11 cellular contexts compared by ENCODE assay signal in the genomic region with DNA sequence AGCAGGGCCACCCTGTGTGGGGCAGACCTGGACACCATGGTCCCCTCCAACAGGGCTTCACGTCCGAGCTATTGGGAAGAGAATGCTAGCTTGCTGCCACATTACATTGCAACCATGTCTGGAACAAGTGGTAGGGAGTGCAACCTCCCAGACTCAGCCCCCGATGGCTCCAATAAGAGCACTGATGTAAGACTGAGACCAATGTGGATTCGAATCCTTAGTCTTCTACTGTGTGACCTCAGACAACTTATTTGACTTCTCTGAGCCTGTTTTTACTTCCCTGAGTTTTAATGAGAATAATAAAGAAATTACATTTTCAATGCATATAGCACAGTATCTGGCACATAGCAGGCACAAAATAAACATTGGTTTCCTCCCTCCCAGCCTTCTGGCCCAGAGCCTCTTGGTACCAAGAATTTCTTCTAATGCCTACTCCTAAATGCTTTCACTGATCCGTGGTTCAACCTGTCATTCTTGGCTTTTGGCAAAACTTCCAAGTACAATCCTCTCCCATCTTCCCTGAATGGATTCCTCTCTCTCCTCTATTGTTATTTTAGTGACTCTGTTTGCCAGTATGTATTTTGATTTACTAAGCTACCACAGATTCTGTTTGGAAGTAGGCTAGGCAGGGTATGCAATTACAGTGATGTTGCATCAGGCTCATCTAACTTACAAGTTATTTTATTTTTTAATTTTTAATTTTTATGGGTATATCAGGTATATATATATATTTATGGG. TPM values are rescaled to one million over a fixed set of nuclear protein-coding genes. Genes with fewer than 3 reads are reported as not detected.
DNase-seq lines count a peak whose midpoint lies in the region; ATAC-seq and TF ChIP-seq lines count a peak whose summit lies in the region.
"Had no signal": no experiment of that assay in that cellular context is flagged by ENCODE, and none has a peak within 500 bp of the region (broad histone marks: within the 10 kb centered on the region; RNA-seq: fewer than 3 reads in every experiment).

No MANE protein-coding gene starts in this region.

- intact Hi-C loops in activated T-helper 1 cell treated with anti-CD3 and anti-CD28 coated beads, Interleukin-12 subunit alpha, Interleukin-12 subunit beta, Interleukin-2, Interleukin-4 antibody, amounts not matched to agents 30 ng/mL and 10 ng/mL and 1 ng/mL, durations not matched to agents 14 hours and 24 hours and 36 hours (cut with micrococcal nuclease): no loop called here

- TF ChIP-seq CTCF in BJ (IDR thresholded peaks at IDR 0.05; ENCODE audit: insufficient read depth, low read depth, low read length): no peak
- no peak for TF ChIP-seq CTCF in foreskin fibroblast (IDR thresholded peaks at IDR 0.05; ENCODE audit: low read depth, low read length)

- no peaks in the 10 kb centered on the region for H3K9me3 Mint-ChIP-seq in activated T-helper 1 cell treated with anti-CD3 and anti-CD28 coated beads, Interleukin-12 subunit alpha, Interleukin-12 subunit beta, Interleukin-2, Interleukin-4 antibody, amounts not matched to agents 30 ng/mL and 10 ng/mL and 1 ng/mL, durations not matched to agents 14 hours and 24 hours and 36 hours
- H3K9me3 Mint-ChIP-seq: activated T-cell treated with anti-CD3 and anti-CD28 coated beads, Interleukin-2, amount 50 U/mL, for 72 hours had no signal

- no peak for ATAC-seq in GM18502 (IDR thresholded peaks at IDR 0.05; ENCODE audit: poor library complexity, unreplicated experiment)
- ATAC-seq: activated T-cell treated with anti-CD3 and anti-CD28 coated beads, Interleukin-2, amount 50 U/mL, for 72 hours had no signal

- no peaks in the 10 kb centered on the region for H3K36me3 ChIP-seq in BJ (ENCODE audit: control insufficient read depth, insufficient read depth, low read length)
- H3K36me3 ChIP-seq: thyroid gland, WERI-Rb-1 had no signal

- no peaks in the 10 kb centered on the region for H3K4me1 Mint-ChIP-seq in activated T-helper 1 cell treated with anti-CD3 and anti-CD28 coated beads, Interleukin-12 subunit alpha, Interleukin-12 subunit beta, Interleukin-2, Interleukin-4 antibody, amounts not matched to agents 30 ng/mL and 10 ng/mL and 1 ng/mL, durations not matched to agents 14 hours and 24 hours and 36 hours (ENCODE audit: low read depth)

- 0 out of 2 replicates have a peak, but pooled peaks cover 1% of the 10 kb centered on the region for H3K27me3 ChIP-seq in BJ (ENCODE audit: control insufficient read depth, insufficient read depth, low read length)
- H3K27me3 ChIP-seq: thyroid gland had no signal

- H3K4me3 ChIP-seq in BJ (ENCODE audit: low read depth, low read length): no peak overlapping the region
- H3K4me3 ChIP-seq in foreskin fibroblast (ENCODE audit: low read depth in 1 of 2, low read length in 2 of 2): no peak overlapping the region
- no peak overlapping the region for H3K4me3 ChIP-seq in skeletal muscle cell (ENCODE audit: low read depth, low read length)
- H3K4me3 ChIP-seq: thyroid gland had no signal

- POLR2A ChIA-PET in BJ (lab: Charles Lee): no interaction called here

- CTCF ChIA-PET in BJ (lab: Yijun Ruan, JAX): interaction anchor here (0.6 to 1.5 kb wide), 5 partner anchors 8 to 81 kb away, joined by 3 to 4 read pairs (median 3); no protein-coding TSS in a partner anchor

- DNase-seq in BJ (ENCODE audit: low read depth) (peak; percentile 71), SW480 (ENCODE audit: low spot score) (peak; percentile 14), foreskin fibroblast (peak; percentile 66 to 90), skeletal muscle cell (ENCODE audit: low read depth) (peak; percentile 78), DMS79 treated with DMSO at 0.1 percent for 48 hours (lab: John Stamatoyannopoulos, UW) (no peak)
- DNase-seq in activated CD8-positive, alpha-beta memory T cell treated with anti-CD3 and anti-CD28 coated beads, Interleukin-2, amount 50 U/mL, for 48 hours: no peak
- no peak for DNase-seq in activated T-helper 1 cell treated with anti-CD3 and anti-CD28 coated beads, Interleukin-12 subunit alpha, Interleukin-12 subunit beta, Interleukin-2, Interleukin-4 antibody, amounts not matched to agents 30 ng/mL and 10 ng/mL and 1 ng/mL, durations not matched to agents 14 hours and 24 hours and 36 hours (ENCODE audit: low spot score)
- DNase-seq: activated T-cell treated with anti-CD3 and anti-CD28 coated beads, Interleukin-2, amount 50 U/mL, for 72 hours; thyroid gland; WERI-Rb-1 had no signal

- no peaks in the 10 kb centered on the region for H3K36me3 Mint-ChIP-seq in activated T-helper 1 cell treated with anti-CD3 and anti-CD28 coated beads, Interleukin-12 subunit alpha, Interleukin-12 subunit beta, Interleukin-2, Interleukin-4 antibody, amounts not matched to agents 30 ng/mL and 10 ng/mL and 1 ng/mL, durations not matched to agents 14 hours and 24 hours and 36 hours (ENCODE audit: low read depth)

- peaks cover 12% of the 10 kb centered on the region for H3K27me3 Mint-ChIP-seq in activated T-helper 1 cell treated with anti-CD3 and anti-CD28 coated beads, Interleukin-12 subunit alpha, Interleukin-12 subunit beta, Interleukin-2, Interleukin-4 antibody, amounts not matched to agents 30 ng/mL and 10 ng/mL and 1 ng/mL, durations not matched to agents 14 hours and 24 hours and 36 hours (ENCODE audit: insufficient read depth)

- H3K27ac Mint-ChIP-seq in activated T-helper 1 cell treated with anti-CD3 and anti-CD28 coated beads, Interleukin-12 subunit alpha, Interleukin-12 subunit beta, Interleukin-2, Interleukin-4 antibody, amounts not matched to agents 30 ng/mL and 10 ng/mL and 1 ng/mL, durations not matched to agents 14 hours and 24 hours and 36 hours: no peak overlapping the region
- H3K27ac Mint-ChIP-seq: activated T-cell treated with anti-CD3 and anti-CD28 coated beads, Interleukin-2, amount 50 U/mL, for 72 hours had no signal

- no peak overlapping the region for H3K4me3 Mint-ChIP-seq in activated T-helper 1 cell treated with anti-CD3 and anti-CD28 coated beads, Interleukin-12 subunit alpha, Interleukin-12 subunit beta, Interleukin-2, Interleukin-4 antibody, amounts not matched to agents 30 ng/mL and 10 ng/mL and 1 ng/mL, durations not matched to agents 14 hours and 24 hours and 36 hours
- H3K4me3 Mint-ChIP-seq: activated T-cell treated with anti-CD3 and anti-CD28 coated beads, Interleukin-2, amount 50 U/mL, for 72 hours had no signal

RNA-seq across cellular contexts. Expression of gene COL15A1, which starts 34.6 kb away (rescaled TPM):
- 74.5 and 112 TPM in 2 replicates for polyA plus RNA-seq in BJ (2011; rRNA removed)
- polyA minus RNA-seq in BJ (2011; rRNA and poly(A)+ RNA removed): 40.8 and 46.0 TPM in 2 replicates
- total RNA-seq in activated T-helper 1 cell treated with anti-CD3 and anti-CD28 coated beads, Interleukin-12 subunit alpha, Interleukin-12 subunit beta, Interleukin-2, Interleukin-4 antibody, amounts not matched to agents 30 ng/mL and 10 ng/mL and 1 ng/mL, durations not matched to agents 14 hours and 24 hours and 36 hours: 0.02 and 0.05 TPM in 2 replicates

Comparison
In these comparisons a context has a peak if more than half of its experiments do, and no peak if none do; other contexts are left out.
1. DNase-seq: peak in BJ (single experiment), SW480 (single experiment), foreskin fibroblast (2 of 2) and skeletal muscle cell (single experiment); none in DMS79 treated with DMSO at 0.1 percent for 48 hours (single experiment), activated CD8-positive, alpha-beta memory T cell treated with anti-CD3 and anti-CD28 coated beads, Interleukin-2, amount 50 U/mL, for 48 hours (single experiment) and activated T-helper 1 cell treated with anti-CD3 and anti-CD28 coated beads, Interleukin-12 subunit alpha, Interleukin-12 subunit beta, Interleukin-2, Interleukin-4 antibody, amounts not matched to agents 30 ng/mL and 10 ng/mL and 1 ng/mL, durations not matched to agents 14 hours and 24 hours and 36 hours (single experiment).